10 cellular contexts compared by ENCODE assay signal in genomic region chr10:60335708-60336107, GRCh38. TPM values are rescaled to one million over a fixed set of nuclear protein-coding genes. Genes with fewer than 3 reads are reported as not detected.
A peak's percentile ranks its signal among the peaks of the same experiment; 100 is the strongest.
DNase-seq lines count a peak whose midpoint lies in the region; ATAC-seq and TF ChIP-seq lines count a peak whose summit lies in the region.
"Had no signal": no experiment of that assay in that cellular context is flagged by ENCODE, and none has a peak within 500 bp of the region (broad histone marks: within the 10 kb centered on the region; RNA-seq: fewer than 3 reads in every experiment).

No MANE protein-coding gene starts in this region.

- peaks cover 3% of the 10 kb centered on the region for H3K9me3 Mint-ChIP-seq in osteocyte (ENCODE audit: unreplicated experiment)
- H3K9me3 Mint-ChIP-seq: stimulated activated naive B cell treated with anti-CD40 and anti-IgM and Interleukin-4, amounts not matched to agents 10 μg/mL and 1 μg/mL and 100 μg/mL, for 72 hours had no signal

- no peak for TF ChIP-seq POLR2A in IMR-90 (IDR thresholded peaks at IDR 0.05; ENCODE audit: low read depth, low read length)
- TF ChIP-seq POLR2A in vagina (IDR thresholded peaks at IDR 0.05) = no peak

- H2AK5ac ChIP-seq in IMR-90 (ENCODE audit: low read depth, low read length) = 0 out of 2 replicates have a peak overlapping the region, but pooled peaks have one; percentile 24

- intact Hi-C loops in IMR-90 (cut with micrococcal nuclease) (no loop called here), vagina (cut with DNase I) (no loop called here)

- H2AFZ ChIP-seq in IMR-90 (replicated peaks; ENCODE audit: low read length, poor library complexity) = no peak overlapping the region

- CTCF ChIA-PET in IMR-90 (lab: Yijun Ruan, JAX) = interaction anchor here (1.0 kb wide), 1 partner anchor 13 kb away, joined by 3 read pairs; no protein-coding TSS in a partner anchor

- H3K4me3 ChIP-seq in IMR-90 (ENCODE audit: insufficient read depth, low read depth, low read length) (no peak overlapping the region), brain microvascular endothelial cell (ENCODE audit: low read depth, low read length) (no peak overlapping the region), vagina (no peak overlapping the region)

- no peak overlapping the region for H3K23ac ChIP-seq in IMR-90 (ENCODE audit: low read depth, low read length)

- H3K9me1 ChIP-seq in IMR-90 (ENCODE audit: insufficient read depth, low read length) = no peaks in the 10 kb centered on the region

- no peak overlapping the region for H3K4me3 Mint-ChIP-seq in osteocyte (ENCODE audit: unreplicated experiment)
- H3K4me3 Mint-ChIP-seq: stimulated activated naive B cell treated with anti-CD40 and anti-IgM and Interleukin-4, amounts not matched to agents 10 μg/mL and 1 μg/mL and 100 μg/mL, for 72 hours had no signal

- H3K27ac ChIP-seq in IMR-90 (ENCODE audit: insufficient read depth, low read length) (no peak overlapping the region), brain microvascular endothelial cell (no peak overlapping the region), vagina (no peak overlapping the region)

- no peak overlapping the region for H3K4ac ChIP-seq in IMR-90 (ENCODE audit: low read depth, low read length)

- no peaks in the 10 kb centered on the region for H3K9me3 ChIP-seq in IMR-90 (ENCODE audit: control insufficient read depth, insufficient read depth, low read length)
- no peaks in the 10 kb centered on the region for H3K9me3 ChIP-seq in vagina

- H3K14ac ChIP-seq in IMR-90 (replicated peaks; ENCODE audit: low read depth, low read length) = no peak overlapping the region

- H3K4me2 ChIP-seq in IMR-90 (ENCODE audit: low read depth, low read length) = no peak overlapping the region

- no peak overlapping the region for H4K8ac ChIP-seq in IMR-90 (ENCODE audit: low read depth in 2 of 2, low read length in 2 of 2)

- in situ Hi-C loops in IMR-90 (cut with MboI; ENCODE audit: low sequenced_read_pairs) (no loop called here), brain microvascular endothelial cell (cut with HindIII; ENCODE audit: low pct_ligation_motif_present, low sequenced_read_pairs) (no loop called here)

- no peak overlapping the region for H4K5ac ChIP-seq in IMR-90 (ENCODE audit: low read depth, low read length)

- H3K18ac ChIP-seq in IMR-90 (ENCODE audit: low read depth, low read length) = no peak overlapping the region; the same call in 1 of the 2 replicates

- H3K27me3 ChIP-seq in IMR-90 (ENCODE audit: control insufficient read depth, insufficient read depth, low read length) = no peaks in the 10 kb centered on the region
- H3K27me3 ChIP-seq in brain microvascular endothelial cell (replicated peaks) = no peaks in the 10 kb centered on the region
- no peaks in the 10 kb centered on the region for H3K27me3 ChIP-seq in vagina

- WGBS in IMR-90 (ENCODE audit: extremely low coverage in 2 of 2, insufficient read length in 1 of 2), 2 experiments = 88% methylated on average over 4 of the region's 5 CpGs; no CpG with 5 or more reads in 1 of the 2 experiments

- H3K4me1 ChIP-seq in IMR-90 (ENCODE audit: control insufficient read depth, insufficient read depth, low read length) = peaks cover 8% of the 10 kb centered on the region; the same call in 1 of the 2 replicates
- no peaks in the 10 kb centered on the region for H3K4me1 ChIP-seq in vagina

- POLR2A ChIA-PET in IMR-90 (lab: Charles Lee; ENCODE audit: unreplicated experiment) = no interaction called here

- H4K20me1 ChIP-seq in IMR-90 (ENCODE audit: insufficient read depth, low read length) = no peaks in the 10 kb centered on the region

- peak; percentile 22; the same call in 1 of the 2 replicates for TF ChIP-seq CTCF in GM12874 (IDR thresholded peaks at IDR 0.05; ENCODE audit: insufficient read depth, low read depth, low read length)
- no peak; the same call in 1 of the 2 replicates for TF ChIP-seq CTCF in IMR-90 (conservative IDR thresholded peaks at IDR 0.05; ENCODE audit: low read depth, low read length)
- TF ChIP-seq CTCF in brain microvascular endothelial cell (IDR thresholded peaks at IDR 0.05; ENCODE audit: low read depth, low read length, missing control alignments) = peak; percentile 59
- TF ChIP-seq CTCF in osteocyte (IDR thresholded peaks at IDR 0.05) = peak; percentile 22
- no peak for TF ChIP-seq CTCF in vagina (IDR thresholded peaks at IDR 0.05)

- H3K4me1 Mint-ChIP-seq in osteocyte (ENCODE audit: unreplicated experiment) = peaks cover 25% of the 10 kb centered on the region
- H3K4me1 Mint-ChIP-seq: stimulated activated naive B cell treated with anti-CD40 and anti-IgM and Interleukin-4, amounts not matched to agents 10 μg/mL and 1 μg/mL and 100 μg/mL, for 72 hours had no signal

- H3K36me3 Mint-ChIP-seq in osteocyte (ENCODE audit: unreplicated experiment) = peaks cover 2% of the 10 kb centered on the region
- H3K36me3 Mint-ChIP-seq: stimulated activated naive B cell treated with anti-CD40 and anti-IgM and Interleukin-4, amounts not matched to agents 10 μg/mL and 1 μg/mL and 100 μg/mL, for 72 hours had no signal

- dilution Hi-C loops in IMR-90 (cut with HindIII; ENCODE audit: low sequenced_read_pairs, unreplicated experiment) = no loop called here

- H2BK20ac ChIP-seq in IMR-90 (ENCODE audit: low read depth, low read length) = no peak overlapping the region

- BruUV-seq in IMR-90 (replicated peaks; lab: Mats Ljungman, UMichigan) = no TSS peak

- H3K27me3 Mint-ChIP-seq in osteocyte (ENCODE audit: unreplicated experiment) = no peaks in the 10 kb centered on the region

- DNase-seq in IMR-90 (no peak), brain microvascular endothelial cell (no peak), osteocyte (ENCODE audit: extremely low spot score, unreplicated experiment) (no peak), AG08395 (ENCODE audit: low spot score) (no peak), vagina (ENCODE audit: extremely low spot score in 2 of 2) (no peak)
- DNase-seq: activated T-cell treated with anti-CD3 and anti-CD28 coated beads, Interleukin-2, amount 50 U/mL, for 48 hours; left colon; stimulated activated naive B cell treated with anti-CD40 and anti-IgM and Interleukin-4, amounts not matched to agents 10 μg/mL and 1 μg/mL and 100 μg/mL, for 72 hours had no signal

- peak; percentile 14; the same call in 1 of the 2 replicates for TF ChIP-seq RAD21 in IMR-90 (IDR thresholded peaks at IDR 0.05; ENCODE audit: low read length)

- no peak overlapping the region for H2BK15ac ChIP-seq in IMR-90 (ENCODE audit: low read depth, low read length)

- no peak overlapping the region for H2AK9ac ChIP-seq in IMR-90 (replicated peaks; ENCODE audit: low read depth, low read length, poor library complexity)

- H3K56ac ChIP-seq in IMR-90 (ENCODE audit: extremely low read depth, insufficient read depth, low read length) = no peak overlapping the region

- no peak overlapping the region for H4K91ac ChIP-seq in IMR-90 (ENCODE audit: insufficient read depth, low read depth, low read length)

- no peak overlapping the region for H2BK5ac ChIP-seq in IMR-90 (ENCODE audit: low read depth, low read length, poor library complexity, severe bottlenecking)

- H3K79me1 ChIP-seq in IMR-90 (ENCODE audit: low read depth in 1 of 2, low read length in 2 of 2) = no peaks in the 10 kb centered on the region

- H3K36me3 ChIP-seq in IMR-90 (ENCODE audit: control insufficient read depth, insufficient read depth, low read length) = no peaks in the 10 kb centered on the region
- no peaks in the 10 kb centered on the region for H3K36me3 ChIP-seq in brain microvascular endothelial cell (replicated peaks)
- H3K36me3 ChIP-seq in vagina = no peaks in the 10 kb centered on the region

- no peak overlapping the region for H2BK120ac ChIP-seq in IMR-90 (ENCODE audit: low read depth, low read length)

- ATAC-seq in IMR-90 (ENCODE audit: low read depth) = no peak
- ATAC-seq in HG03432 (IDR thresholded peaks at IDR 0.05; ENCODE audit: unreplicated experiment) = no peak
- ATAC-seq: left colon had no signal

- H3K9ac ChIP-seq in IMR-90 (ENCODE audit: low read depth, low read length) = no peak overlapping the region

- peak overlapping the region; percentile 65 for H3K27ac Mint-ChIP-seq in osteocyte (ENCODE audit: unreplicated experiment)
- H3K27ac Mint-ChIP-seq: stimulated activated naive B cell treated with anti-CD40 and anti-IgM and Interleukin-4, amounts not matched to agents 10 μg/mL and 1 μg/mL and 100 μg/mL, for 72 hours had no signal

TF ChIP-seq in IMR-90, 13 proteins besides CTCF, POLR2A, EP300 and RAD21:
- no peak for TF ChIP-seq NFE2L2 (IDR thresholded peaks at IDR 0.05; ENCODE audit: low read depth, low read length)
- no peak for TF ChIP-seq CHD1 (IDR thresholded peaks at IDR 0.05; ENCODE audit: low read depth, low read length)
- no peak for TF ChIP-seq MAFK (IDR thresholded peaks at IDR 0.05; ENCODE audit: low read depth, low read length)
- TF ChIP-seq RFX5 (IDR thresholded peaks at IDR 0.05; ENCODE audit: low read depth, low read length) = no peak
- TF ChIP-seq SMC3 (IDR thresholded peaks at IDR 0.05; ENCODE audit: low read depth, low read length) = no peak
- no peak for TF ChIP-seq USF2 (IDR thresholded peaks at IDR 0.05; ENCODE audit: low read depth, low read length)
- TF ChIP-seq ELK1 (IDR thresholded peaks at IDR 0.05; ENCODE audit: borderline replicate concordance, low read depth, low read length) = no peak
- no peak for TF ChIP-seq RCOR1 (IDR thresholded peaks at IDR 0.05; ENCODE audit: insufficient replicate concordance, low read length)

RNA-seq across cellular contexts. Expression of gene ANK3, which starts 54.0 kb away (rescaled TPM):
- total RNA-seq in IMR-90 (2012; rRNA removed) = 1.7 and 1.8 TPM in 2 replicates
- polyA plus RNA-seq in IMR-90 (2012; rRNA removed) = 0.55 and 0.63 TPM in 2 replicates
- 0.11 and 0.47 TPM in 2 replicates for polyA plus RNA-seq in IMR-90 (2012; cell fraction: cytosol; rRNA removed)
- 0.18 and 1.1 TPM in 2 replicates for polyA plus RNA-seq in IMR-90 (2012; cell fraction: nucleus; rRNA removed; ENCODE audit: low replicate concordance)
- 21.2 and 22.0 TPM in 2 replicates for total RNA-seq in osteocyte
- 65.3 TPM for total RNA-seq in vagina

Comparison
In these comparisons a context has a peak if more than half of its experiments do, and no peak if none do; other contexts are left out.
1. CTCF ChIP-seq: peak in GM12874 (single experiment), brain microvascular endothelial cell (single experiment) and osteocyte (single experiment); none in IMR-90 (single experiment) and vagina (0 of 3).